17 cellular contexts compared by ENCODE assay signal in the genomic region with DNA sequence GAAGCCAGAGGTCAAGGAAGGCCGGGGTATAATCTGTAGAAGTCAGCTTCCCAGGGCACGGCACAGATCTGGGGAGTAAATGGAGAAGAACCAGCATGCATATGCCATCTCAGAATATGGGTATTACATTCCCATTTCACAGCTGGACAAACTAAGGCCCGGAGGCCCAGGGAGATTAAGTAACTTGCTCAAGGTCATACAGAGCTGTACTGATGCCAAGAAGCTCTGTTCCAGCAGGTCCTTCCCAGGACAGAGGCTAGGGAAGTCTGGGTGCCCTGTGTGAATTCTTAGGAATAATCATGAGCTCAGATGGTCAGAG. TPM values are rescaled to one million over a fixed set of nuclear protein-coding genes. Genes with fewer than 3 reads are reported as not detected.
DNase-seq lines count a peak whose midpoint lies in the region; ATAC-seq, FAIRE-seq and TF ChIP-seq lines count a peak whose summit lies in the region.
"Had no signal": no experiment of that assay in that cellular context is flagged by ENCODE, and none has a peak within 500 bp of the region (broad histone marks: within the 10 kb centered on the region; RNA-seq: fewer than 3 reads in every experiment).

No MANE protein-coding gene starts in this region.

- no peak for TF ChIP-seq CTCF in astrocyte (IDR thresholded peaks at IDR 0.05; ENCODE audit: insufficient read depth, low read depth, low read length)
- no peak for TF ChIP-seq CTCF in right atrium auricular region (IDR thresholded peaks at IDR 0.05)
- TF ChIP-seq CTCF in osteocyte (IDR thresholded peaks at IDR 0.05) = no peak
- no peak for TF ChIP-seq CTCF in type B pancreatic cell (conservative IDR thresholded peaks at IDR 0.05)

- H3K4me3 Mint-ChIP-seq in astrocyte (ENCODE audit: unreplicated experiment) = no peak overlapping the region
- H3K4me3 Mint-ChIP-seq in osteocyte (ENCODE audit: unreplicated experiment) = no peak overlapping the region
- H3K4me3 Mint-ChIP-seq in type B pancreatic cell = no peak overlapping the region
- H3K4me3 Mint-ChIP-seq: activated CD4-positive, alpha-beta T cell treated with anti-CD3 and anti-CD28 coated beads for 36 hours; naive B cell had no signal

- H3K36me3 ChIP-seq in astrocyte (ENCODE audit: insufficient read depth, low read length) = no peaks in the 10 kb centered on the region
- H3K36me3 ChIP-seq in right atrium auricular region = no peaks in the 10 kb centered on the region
- H3K36me3 ChIP-seq: MG63 had no signal

- peaks cover 14% of the 10 kb centered on the region for H4K20me1 ChIP-seq in astrocyte (ENCODE audit: insufficient read depth, low read length)

- H3K9me3 ChIP-seq in astrocyte (ENCODE audit: insufficient read depth, low read depth, low read length) (no peaks in the 10 kb centered on the region), right atrium auricular region (no peaks in the 10 kb centered on the region)
- H3K9me3 ChIP-seq: BLaER1 treated with 17β-estradiol and CSF1 and Interleukin-3, amounts not matched to agents 10 nM and 100 nM; MG63 had no signal

- H3K27me3 ChIP-seq in astrocyte (ENCODE audit: insufficient read depth, low read length) = no peaks in the 10 kb centered on the region
- no peaks in the 10 kb centered on the region for H3K27me3 ChIP-seq in right atrium auricular region
- H3K27me3 ChIP-seq: BLaER1 treated with 17β-estradiol and CSF1 and Interleukin-3, amounts not matched to agents 10 nM and 100 nM; MG63 had no signal

- H3K79me2 ChIP-seq in astrocyte (ENCODE audit: insufficient read depth, low read length) = peaks cover 9% of the 10 kb centered on the region

- no peak overlapping the region for H3K4me3 ChIP-seq in astrocyte (ENCODE audit: insufficient read depth, low read depth, low read length)
- H3K4me3 ChIP-seq in right atrium auricular region = no peak overlapping the region
- H3K4me3 ChIP-seq: BLaER1 treated with 17β-estradiol and CSF1 and Interleukin-3, amounts not matched to agents 10 nM and 100 nM; MG63 had no signal

- H3K27ac Mint-ChIP-seq in astrocyte (ENCODE audit: unreplicated experiment) = peak overlapping the region; percentile 81
- H3K27ac Mint-ChIP-seq in osteocyte (ENCODE audit: unreplicated experiment) = peak overlapping the region; percentile 45
- H3K27ac Mint-ChIP-seq in type B pancreatic cell = peak overlapping the region; percentile 11
- H3K27ac Mint-ChIP-seq: activated CD4-positive, alpha-beta T cell treated with anti-CD3 and anti-CD28 coated beads for 36 hours; naive B cell had no signal

- H3K27ac ChIP-seq in astrocyte (ENCODE audit: low read depth, low read length) (peak overlapping the region; percentile 89), right atrium auricular region (peak overlapping the region; percentile 73 to 81)

- no peaks in the 10 kb centered on the region for H3K9me3 Mint-ChIP-seq in astrocyte (ENCODE audit: unreplicated experiment)
- H3K9me3 Mint-ChIP-seq in osteocyte (ENCODE audit: unreplicated experiment) = no peaks in the 10 kb centered on the region
- no peaks in the 10 kb centered on the region for H3K9me3 Mint-ChIP-seq in type B pancreatic cell
- H3K9me3 Mint-ChIP-seq: naive B cell had no signal

- H2AFZ ChIP-seq in astrocyte (ENCODE audit: low read depth, low read length) = peak overlapping the region; percentile 76

- no peaks in the 10 kb centered on the region for H3K27me3 Mint-ChIP-seq in astrocyte (ENCODE audit: low read depth, unreplicated experiment)
- H3K27me3 Mint-ChIP-seq in osteocyte (ENCODE audit: unreplicated experiment) = no peaks in the 10 kb centered on the region
- H3K27me3 Mint-ChIP-seq in type B pancreatic cell = no peaks in the 10 kb centered on the region
- H3K27me3 Mint-ChIP-seq: activated CD4-positive, alpha-beta T cell treated with anti-CD3 and anti-CD28 coated beads for 36 hours had no signal

- FAIRE-seq in astrocyte (lab: Jason Lieb, UNC) = no peak
- FAIRE-seq: GM18507 had no signal

- peak overlapping the region; percentile 64 for H3K4me2 ChIP-seq in astrocyte (ENCODE audit: low read length)

- no peak for ATAC-seq in GM21825 (IDR thresholded peaks at IDR 0.05; ENCODE audit: unreplicated experiment)
- ATAC-seq: activated CD4-positive, alpha-beta T cell treated with anti-CD3 and anti-CD28 coated beads for 36 hours; esophagus mucosa had no signal

- H3K4me1 ChIP-seq in astrocyte (ENCODE audit: insufficient read depth, low read length) (peaks cover 66% of the 10 kb centered on the region), right atrium auricular region (peaks cover 3 to 63% of the 10 kb centered on the region in 2 donors)

- peaks cover 21% of the 10 kb centered on the region for H3K36me3 Mint-ChIP-seq in astrocyte (ENCODE audit: low read depth, unreplicated experiment)
- H3K36me3 Mint-ChIP-seq in osteocyte (ENCODE audit: unreplicated experiment) = no peaks in the 10 kb centered on the region
- peaks cover 5% of the 10 kb centered on the region for H3K36me3 Mint-ChIP-seq in type B pancreatic cell
- H3K36me3 Mint-ChIP-seq: naive B cell had no signal

- peak overlapping the region; percentile 77 for H3K9ac ChIP-seq in astrocyte (ENCODE audit: low read length)

- H3K4me1 Mint-ChIP-seq in astrocyte (ENCODE audit: low read depth, unreplicated experiment) (peaks cover 36% of the 10 kb centered on the region), osteocyte (ENCODE audit: unreplicated experiment) (peaks cover 93% of the 10 kb centered on the region), type B pancreatic cell (ENCODE audit: unreplicated experiment) (peaks cover 50% of the 10 kb centered on the region)
- H3K4me1 Mint-ChIP-seq: activated CD4-positive, alpha-beta T cell treated with anti-CD3 and anti-CD28 coated beads for 36 hours; naive B cell had no signal

- no peak for DNase-seq in astrocyte (ENCODE audit: low read depth)
- DNase-seq in right atrium auricular region (ENCODE audit: low spot score) = no peak
- DNase-seq in osteocyte (ENCODE audit: extremely low spot score, unreplicated experiment) = no peak
- DNase-seq in type B pancreatic cell (ENCODE audit: extremely low spot score, unreplicated experiment) = no peak
- DNase-seq in NCI-H2029 (lab: John Stamatoyannopoulos, UW) = no peak
- DNase-seq in iPS-NIHi11 (ENCODE audit: low spot score) = no peak
- DNase-seq: activated CD4-positive, alpha-beta T cell treated with anti-CD3 and anti-CD28 coated beads for 36 hours; activated CD8-positive, alpha-beta memory T cell treated with anti-CD3 and anti-CD28 coated beads, Interleukin-2, amount 50 U/mL, for 48 hours; DMS 273 treated with DMSO at 0.1 percent for 48 hours; MG63; naive B cell; NCI-H187 treated with DMSO at 0.1 percent for 48 hours; NCI-H524 had no signal

RNA-seq across cellular contexts. Expression of a gene that starts 19.2 kb away (rescaled TPM):
- total RNA-seq in astrocyte (27.6 and 31.2 TPM in 2 replicates), right atrium auricular region (1 to 10 TPM; 1.5 to 2.7 TPM), osteocyte (44.4 and 44.8 TPM in 2 replicates), type B pancreatic cell (ENCODE audit: low replicate concordance) (29.5 and 65.1 TPM in 2 replicates)

Comparison
In these comparisons a context has a peak if more than half of its experiments do, and no peak if none do; other contexts are left out.
1. H3K27ac Mint-ChIP-seq: peak in every context shown above with its lines; median percentile 81 in astrocyte; 45 in osteocyte; 11 in type B pancreatic cell.